In the genomic region with DNA sequence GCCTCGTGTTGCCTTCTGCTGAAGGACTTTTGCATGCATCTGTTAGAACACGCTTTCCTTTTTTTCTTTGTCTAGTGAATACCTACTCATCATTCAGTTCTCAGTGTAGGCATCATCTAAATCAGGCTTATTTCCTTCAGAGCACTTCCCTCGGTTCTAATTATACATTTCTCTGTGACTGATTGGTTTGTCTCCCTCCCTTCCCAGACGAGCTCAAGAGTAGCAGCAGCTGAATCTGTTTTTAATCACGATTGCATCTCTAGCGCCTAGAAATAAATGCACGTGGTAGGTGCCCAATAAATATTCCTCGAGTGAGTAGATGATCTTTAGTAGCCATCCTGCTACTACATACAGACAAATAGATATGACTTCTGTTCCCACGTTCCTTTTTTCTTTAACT, we compare ENCODE assay signal across 1 cellular context.
TF ChIP-seq lines count a peak whose summit lies in the region.

No MANE protein-coding gene starts in this region.

TF ChIP-seq in neural cell, 6 proteins besides CTCF, POLR2A, EP300 and RAD21:
- TF ChIP-seq, protein P1, sequence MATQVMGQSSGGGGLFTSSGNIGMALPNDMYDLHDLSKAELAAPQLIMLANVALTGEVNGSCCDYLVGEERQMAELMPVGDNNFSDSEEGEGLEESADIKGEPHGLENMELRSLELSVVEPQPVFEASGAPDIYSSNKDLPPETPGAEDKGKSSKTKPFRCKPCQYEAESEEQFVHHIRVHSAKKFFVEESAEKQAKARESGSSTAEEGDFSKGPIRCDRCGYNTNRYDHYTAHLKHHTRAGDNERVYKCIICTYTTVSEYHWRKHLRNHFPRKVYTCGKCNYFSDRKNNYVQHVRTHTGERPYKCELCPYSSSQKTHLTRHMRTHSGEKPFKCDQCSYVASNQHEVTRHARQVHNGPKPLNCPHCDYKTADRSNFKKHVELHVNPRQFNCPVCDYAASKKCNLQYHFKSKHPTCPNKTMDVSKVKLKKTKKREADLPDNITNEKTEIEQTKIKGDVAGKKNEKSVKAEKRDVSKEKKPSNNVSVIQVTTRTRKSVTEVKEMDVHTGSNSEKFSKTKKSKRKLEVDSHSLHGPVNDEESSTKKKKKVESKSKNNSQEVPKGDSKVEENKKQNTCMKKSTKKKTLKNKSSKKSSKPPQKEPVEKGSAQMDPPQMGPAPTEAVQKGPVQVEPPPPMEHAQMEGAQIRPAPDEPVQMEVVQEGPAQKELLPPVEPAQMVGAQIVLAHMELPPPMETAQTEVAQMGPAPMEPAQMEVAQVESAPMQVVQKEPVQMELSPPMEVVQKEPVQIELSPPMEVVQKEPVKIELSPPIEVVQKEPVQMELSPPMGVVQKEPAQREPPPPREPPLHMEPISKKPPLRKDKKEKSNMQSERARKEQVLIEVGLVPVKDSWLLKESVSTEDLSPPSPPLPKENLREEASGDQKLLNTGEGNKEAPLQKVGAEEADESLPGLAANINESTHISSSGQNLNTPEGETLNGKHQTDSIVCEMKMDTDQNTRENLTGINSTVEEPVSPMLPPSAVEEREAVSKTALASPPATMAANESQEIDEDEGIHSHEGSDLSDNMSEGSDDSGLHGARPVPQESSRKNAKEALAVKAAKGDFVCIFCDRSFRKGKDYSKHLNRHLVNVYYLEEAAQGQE (IDR thresholded peaks at IDR 0.05; ENCODE audit: borderline replicate concordance): no peak
- no peak for TF ChIP-seq EZH2 (IDR thresholded peaks at IDR 0.05; ENCODE audit: borderline replicate concordance, insufficient read depth, low read length, poor library complexity, severe bottlenecking)
- no peak for TF ChIP-seq TAF1 (IDR thresholded peaks at IDR 0.05; ENCODE audit: low read depth)
- no peak for TF ChIP-seq MXI1 (conservative IDR thresholded peaks at IDR 0.05; ENCODE audit: poor library complexity, severe bottlenecking)
- no peak for TF ChIP-seq SMC3 (conservative IDR thresholded peaks at IDR 0.05; ENCODE audit: poor library complexity)
- TF ChIP-seq POLR2AphosphoS5 (IDR thresholded peaks at IDR 0.05): no peak
TF ChIP-seq in neural cell: peak in this region for 0.
